Comparison of ENCODE assay signal across 10 cellular contexts in genomic region chr7:90624128-90624980, GRCh38. TPM values are rescaled to one million over a fixed set of nuclear protein-coding genes. Genes with fewer than 3 reads are reported as not detected.
A peak's percentile ranks its signal among the peaks of the same experiment; 100 is the strongest.
DNase-seq lines count a peak whose midpoint lies in the region; ATAC-seq and TF ChIP-seq lines count a peak whose summit lies in the region.
"Had no signal": no experiment of that assay in that cellular context is flagged by ENCODE, and none has a peak within 500 bp of the region (broad histone marks: within the 10 kb centered on the region; RNA-seq: fewer than 3 reads in every experiment).

No MANE protein-coding gene starts in this region.

- TF ChIP-seq CTCF in SK-N-SH (IDR thresholded peaks at IDR 0.05) (no peak), fibroblast of the aortic adventitia (IDR thresholded peaks at IDR 0.05; ENCODE audit: insufficient read depth, low read length) (no peak), progenitor cell of endocrine pancreas (IDR thresholded peaks at IDR 0.05; ENCODE audit: unreplicated experiment) (no peak)

- peaks cover 29% of the 10 kb centered on the region; the same call in 1 of the 2 replicates for H4K20me1 ChIP-seq in SK-N-SH (ENCODE audit: insufficient read depth)

- H3K27me3 Mint-ChIP-seq in progenitor cell of endocrine pancreas: no peaks in the 10 kb centered on the region

- peak; percentile 64 for DNase-seq in ELR (ENCODE audit: low read depth)
- no peak for DNase-seq in SK-N-SH
- peak; percentile 57 for DNase-seq in fibroblast of the aortic adventitia (ENCODE audit: low read depth)
- no peak for DNase-seq in progenitor cell of endocrine pancreas (ENCODE audit: low spot score, unreplicated experiment)
- no peak for DNase-seq in NCI-H1417 treated with DMSO at 0.1 percent for 48 hours (lab: John Stamatoyannopoulos, UW)
- DNase-seq in DMS153 (lab: John Stamatoyannopoulos, UW): no peak
- no peak for DNase-seq in stimulated activated CD4-positive, alpha-beta T cell treated with anti-CD3 and anti-CD28 coated beads, Interleukin-4, amount 100 ng/mL, for 24 hours

- no peak for TF ChIP-seq RAD21 in SK-N-SH (IDR thresholded peaks at IDR 0.05; ENCODE audit: low read length)

- ATAC-seq in HG03196 (IDR thresholded peaks at IDR 0.05; ENCODE audit: unreplicated experiment): no peak

- no peak for TF ChIP-seq EP300 in SK-N-SH (IDR thresholded peaks at IDR 0.05; ENCODE audit: borderline replicate concordance in 1 of 2, low read depth in 1 of 2, low read length in 1 of 2)

- no peaks in the 10 kb centered on the region for H3K9me3 Mint-ChIP-seq in progenitor cell of endocrine pancreas (ENCODE audit: low read depth)
- H3K9me3 Mint-ChIP-seq: activated naive CD4-positive, alpha-beta T cell treated with anti-CD3 and anti-CD28 coated beads, Interleukin-2, amount 50 U/mL, for 24 hours had no signal

- H3K4me1 Mint-ChIP-seq in progenitor cell of endocrine pancreas (ENCODE audit: low read depth): peaks cover 32% of the 10 kb centered on the region
- H3K4me1 Mint-ChIP-seq: activated naive CD4-positive, alpha-beta T cell treated with anti-CD3 and anti-CD28 coated beads, Interleukin-2, amount 50 U/mL, for 24 hours had no signal

- peaks cover 19% of the 10 kb centered on the region for H3F3A ChIP-seq in SK-N-SH (replicated peaks; ENCODE audit: insufficient read depth)

- H3K27me3 ChIP-seq in SK-N-SH (ENCODE audit: insufficient read depth): no peaks in the 10 kb centered on the region

- H3K36me3 ChIP-seq in SK-N-SH (replicated peaks in 1 of 2; ENCODE audit: control insufficient read depth in 1 of 2, insufficient read depth in 2 of 2, low read length in 1 of 2): peaks cover 0 to 3% of the 10 kb centered on the region in 2 experiments
- H3K36me3 ChIP-seq: thoracic aorta had no signal

- no peaks in the 10 kb centered on the region for H3K36me3 Mint-ChIP-seq in progenitor cell of endocrine pancreas (ENCODE audit: insufficient read depth)
- H3K36me3 Mint-ChIP-seq: activated naive CD4-positive, alpha-beta T cell treated with anti-CD3 and anti-CD28 coated beads, Interleukin-2, amount 50 U/mL, for 24 hours had no signal

- POLR2A ChIA-PET in SK-N-SH (lab: Yijun Ruan, JAX): no interaction called here

- H3K4me3 Mint-ChIP-seq in progenitor cell of endocrine pancreas (ENCODE audit: low read depth): no peak overlapping the region
- H3K4me3 Mint-ChIP-seq: activated naive CD4-positive, alpha-beta T cell treated with anti-CD3 and anti-CD28 coated beads, Interleukin-2, amount 50 U/mL, for 24 hours had no signal

- peak overlapping the region; percentile 54 for H3K27ac Mint-ChIP-seq in progenitor cell of endocrine pancreas
- H3K27ac Mint-ChIP-seq: activated naive CD4-positive, alpha-beta T cell treated with anti-CD3 and anti-CD28 coated beads, Interleukin-2, amount 50 U/mL, for 24 hours had no signal

- H3K4me3 ChIP-seq in SK-N-SH (ENCODE audit: low read depth in 2 of 2, low read length in 1 of 2) (peak overlapping the region in 1 of 2 experiments; percentile 17; a peak in 1 of 4 replicates), fibroblast of the aortic adventitia (ENCODE audit: low read depth, low read length) (no peak overlapping the region)
- H3K4me3 ChIP-seq: thoracic aorta had no signal

- peak overlapping the region; percentile 8; the same call in 1 of the 2 replicates for H2AFZ ChIP-seq in SK-N-SH (ENCODE audit: low read depth)

- CTCF ChIA-PET in SK-N-SH (lab: Yijun Ruan, JAX): interaction anchor here (1.0 to 4.9 kb wide), 6 partner anchors 14 to 410 kb away, joined by 3 to 32 read pairs (median 8); partner anchors contain the start of gene CDK14

- peak overlapping the region; percentile 70 for H3K4me2 ChIP-seq in SK-N-SH

- no peaks in the 10 kb centered on the region for H3K9me3 ChIP-seq in SK-N-SH
- H3K9me3 ChIP-seq: thoracic aorta had no signal

- no peaks in the 10 kb centered on the region for H3K9me2 ChIP-seq in SK-N-SH

- H3K9ac ChIP-seq in SK-N-SH: peak overlapping the region; percentile 7; the same call in 1 of the 2 replicates

- peaks cover 95% of the 10 kb centered on the region for H3K79me2 ChIP-seq in SK-N-SH (ENCODE audit: insufficient read depth)

- peak overlapping the region in 1 of 2 experiments; percentile 60; a peak in 3 of 4 replicates for H3K27ac ChIP-seq in SK-N-SH (ENCODE audit: low read depth in 2 of 2, low read length in 1 of 2)
- H3K27ac ChIP-seq: thoracic aorta had no signal

- H3K4me1 ChIP-seq in SK-N-SH (ENCODE audit: control insufficient read depth in 1 of 2, insufficient read depth in 2 of 2, low read depth in 1 of 2, low read length in 1 of 2): peaks cover 12 to 44% of the 10 kb centered on the region in 2 experiments

- WGBS in SK-N-SH (ENCODE audit: low lambda C conversion rate): 68% methylated on average over 7 of the region's 7 CpGs

TF ChIP-seq in SK-N-SH, 30 proteins besides CTCF, POLR2A, EP300 and RAD21:
- TF ChIP-seq MEF2A (IDR thresholded peaks at IDR 0.05; ENCODE audit: borderline replicate concordance, low read depth) (peak; percentile 27; the same call in 1 of the 2 replicates), TCF12 (IDR thresholded peaks at IDR 0.05) (peak; percentile 24; the same call in 1 of the 2 replicates), ELF1 (IDR thresholded peaks at IDR 0.05) (no peak), JUND (IDR thresholded peaks at IDR 0.05) (peak; percentile 13; the same call in 1 of the 2 replicates), IRF3 (IDR thresholded peaks at IDR 0.05; ENCODE audit: low read depth, low read length) (no peak), FOSL2 (IDR thresholded peaks at IDR 0.05; ENCODE audit: borderline replicate concordance, low read depth) (peak; percentile 62; the same call in 1 of the 2 replicates)

RNA-seq across cellular contexts. Expression of gene CDK14, which starts 28.2 kb away (rescaled TPM):
- polyA plus RNA-seq in SK-N-SH (2012; rRNA removed): 13.9 and 15.6 TPM in 2 replicates
- 21.5 and 23.1 TPM in 2 replicates for polyA plus RNA-seq in SK-N-SH (2012; cell fraction: cytosol; rRNA removed)
- polyA plus RNA-seq in SK-N-SH (2012; cell fraction: nucleus; rRNA removed): 7.3 and 13.4 TPM in 2 replicates
- total RNA-seq in fibroblast of the aortic adventitia (ENCODE audit: low replicate concordance) (26.7 and 44.8 TPM in 2 replicates), progenitor cell of endocrine pancreas (116 and 117 TPM in 2 replicates)

Comparison
In these comparisons a context has a peak if more than half of its experiments do, and no peak if none do; other contexts are left out.
1. DNase-seq: peak in ELR (single experiment) and fibroblast of the aortic adventitia (single experiment); none in SK-N-SH (single experiment), progenitor cell of endocrine pancreas (single experiment), NCI-H1417 treated with DMSO at 0.1 percent for 48 hours (single experiment), DMS153 (single experiment) and stimulated activated CD4-positive, alpha-beta T cell treated with anti-CD3 and anti-CD28 coated beads, Interleukin-4, amount 100 ng/mL, for 24 hours (single experiment).